In the genomic region with DNA sequence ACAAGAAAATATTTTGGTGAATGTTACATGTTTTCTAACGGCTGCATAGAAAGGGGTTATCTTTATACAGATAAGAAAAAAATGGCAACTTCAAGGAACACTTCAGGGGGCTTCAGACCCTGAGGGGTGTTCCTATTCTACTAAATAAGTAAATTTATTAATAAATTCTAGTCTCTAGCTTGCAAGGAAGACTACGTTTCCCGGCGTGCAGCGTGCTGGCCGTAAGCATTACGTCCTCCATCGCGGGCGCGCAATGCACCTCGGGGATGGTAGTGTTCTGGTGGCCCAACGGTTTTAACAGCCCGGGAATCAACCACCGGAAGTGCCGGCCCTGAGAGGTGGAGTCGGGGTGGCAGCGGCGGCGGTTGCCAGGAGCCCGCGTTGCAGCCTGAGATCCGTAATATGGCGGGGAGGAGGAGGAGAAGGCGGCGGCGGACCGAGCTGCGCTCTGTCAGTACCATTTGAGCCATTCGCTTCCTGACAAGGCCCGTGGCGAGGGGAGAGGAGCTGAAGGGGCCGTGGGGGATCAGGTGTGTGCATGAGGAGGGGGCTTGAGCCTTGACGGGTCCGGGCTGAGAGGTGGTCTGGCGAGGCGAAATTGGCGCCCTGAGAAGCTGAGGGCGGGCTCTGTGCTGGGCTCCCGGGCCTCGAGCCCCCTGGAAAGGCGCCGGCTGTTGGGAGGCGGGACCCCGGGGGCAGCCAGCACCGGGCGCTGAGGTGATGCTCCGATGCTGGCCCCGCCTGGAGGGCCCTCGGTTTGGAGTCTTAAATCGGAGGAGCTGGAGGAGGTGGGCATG, we compare ENCODE assay signal across 1 cellular context.
TF ChIP-seq lines count a peak whose summit lies in the region.

A gene with protein sequence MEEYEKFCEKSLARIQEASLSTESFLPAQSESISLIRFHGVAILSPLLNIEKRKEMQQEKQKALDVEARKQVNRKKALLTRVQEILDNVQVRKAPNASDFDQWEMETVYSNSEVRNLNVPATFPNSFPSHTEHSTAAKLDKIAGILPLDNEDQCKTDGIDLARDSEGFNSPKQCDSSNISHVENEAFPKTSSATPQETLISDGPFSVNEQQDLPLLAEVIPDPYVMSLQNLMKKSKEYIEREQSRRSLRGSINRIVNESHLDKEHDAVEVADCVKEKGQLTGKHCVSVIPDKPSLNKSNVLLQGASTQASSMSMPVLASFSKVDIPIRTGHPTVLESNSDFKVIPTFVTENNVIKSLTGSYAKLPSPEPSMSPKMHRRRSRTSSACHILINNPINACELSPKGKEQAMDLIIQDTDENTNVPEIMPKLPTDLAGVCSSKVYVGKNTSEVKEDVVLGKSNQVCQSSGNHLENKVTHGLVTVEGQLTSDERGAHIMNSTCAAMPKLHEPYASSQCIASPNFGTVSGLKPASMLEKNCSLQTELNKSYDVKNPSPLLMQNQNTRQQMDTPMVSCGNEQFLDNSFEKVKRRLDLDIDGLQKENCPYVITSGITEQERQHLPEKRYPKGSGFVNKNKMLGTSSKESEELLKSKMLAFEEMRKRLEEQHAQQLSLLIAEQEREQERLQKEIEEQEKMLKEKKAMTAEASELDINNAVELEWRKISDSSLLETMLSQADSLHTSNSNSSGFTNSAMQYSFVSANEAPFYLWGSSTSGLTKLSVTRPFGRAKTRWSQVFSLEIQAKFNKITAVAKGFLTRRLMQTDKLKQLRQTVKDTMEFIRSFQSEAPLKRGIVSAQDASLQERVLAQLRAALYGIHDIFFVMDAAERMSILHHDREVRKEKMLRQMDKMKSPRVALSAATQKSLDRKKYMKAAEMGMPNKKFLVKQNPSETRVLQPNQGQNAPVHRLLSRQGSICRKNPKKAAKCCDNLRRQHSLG (plus strand): TSS at position 384 of the 797 bp plus-strand sequence. CDS start 3,940 bp downstream, outside the sequence.

TF ChIP-seq in K562, 482 proteins besides CTCF, POLR2A, EP300 and RAD21 (continued from another document and continues in another):
- TF ChIP-seq, protein P1, sequence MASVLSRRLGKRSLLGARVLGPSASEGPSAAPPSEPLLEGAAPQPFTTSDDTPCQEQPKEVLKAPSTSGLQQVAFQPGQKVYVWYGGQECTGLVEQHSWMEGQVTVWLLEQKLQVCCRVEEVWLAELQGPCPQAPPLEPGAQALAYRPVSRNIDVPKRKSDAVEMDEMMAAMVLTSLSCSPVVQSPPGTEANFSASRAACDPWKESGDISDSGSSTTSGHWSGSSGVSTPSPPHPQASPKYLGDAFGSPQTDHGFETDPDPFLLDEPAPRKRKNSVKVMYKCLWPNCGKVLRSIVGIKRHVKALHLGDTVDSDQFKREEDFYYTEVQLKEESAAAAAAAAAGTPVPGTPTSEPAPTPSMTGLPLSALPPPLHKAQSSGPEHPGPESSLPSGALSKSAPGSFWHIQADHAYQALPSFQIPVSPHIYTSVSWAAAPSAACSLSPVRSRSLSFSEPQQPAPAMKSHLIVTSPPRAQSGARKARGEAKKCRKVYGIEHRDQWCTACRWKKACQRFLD (CRISPR knock-in tag; IDR thresholded peaks at IDR 0.05) = no peak; the same call in 1 of the 2 replicates
- TF ChIP-seq NR4A1 (CRISPR knock-in tag; IDR thresholded peaks at IDR 0.05) (no peak), NR4A1 (tag; IDR thresholded peaks at IDR 0.05) (no peak), ZNF184 (CRISPR knock-in tag; IDR thresholded peaks at IDR 0.05) (no peak), FOXM1 (IDR thresholded peaks at IDR 0.05; ENCODE audit: low read depth) (peak; percentile 82), FOXM1 (CRISPR knock-in tag; IDR thresholded peaks at IDR 0.05; ENCODE audit: low read depth) (no peak), HDAC3 (IDR thresholded peaks at IDR 0.05; ENCODE audit: borderline replicate concordance, partially characterized antibody) (no peak), DDX20 (tag; IDR thresholded peaks at IDR 0.05; ENCODE audit: low read depth) (no peak), MED1 (CRISPR knock-in tag; IDR thresholded peaks at IDR 0.05; ENCODE audit: borderline replicate concordance) (no peak), GATAD2A (IDR thresholded peaks at IDR 0.05) (no peak), NFXL1 (CRISPR knock-in tag; IDR thresholded peaks at IDR 0.05) (no peak), GTF2F1 (IDR thresholded peaks at IDR 0.05; ENCODE audit: low read depth, low read length) (no peak), RBFOX2 (IDR thresholded peaks at IDR 0.05; ENCODE audit: low read depth, low read length) (peak; percentile 92), YBX1 (IDR thresholded peaks at IDR 0.05) (no peak), KAT2B (IDR thresholded peaks at IDR 0.05; ENCODE audit: low read depth, low read length) (no peak), SMARCE1 (IDR thresholded peaks at IDR 0.05) (no peak), ZFPM2 (CRISPR knock-in tag; IDR thresholded peaks at IDR 0.05) (no peak), GATAD2B (IDR thresholded peaks at IDR 0.05; ENCODE audit: borderline replicate concordance) (no peak), CAMTA2 (CRISPR knock-in tag; conservative IDR thresholded peaks at IDR 0.05) (no peak), SRSF9 (IDR thresholded peaks at IDR 0.05; ENCODE audit: borderline replicate concordance, low read depth, low read length) (no peak), ZNF561 (CRISPR knock-in tag; conservative IDR thresholded peaks at IDR 0.05) (no peak), CHCHD3 (CRISPR knock-in tag; IDR thresholded peaks at IDR 0.05) (no peak), STAT5A (IDR thresholded peaks at IDR 0.05; ENCODE audit: borderline replicate concordance, low read length) (no peak), SREBF1 (IDR thresholded peaks at IDR 0.05; ENCODE audit: borderline replicate concordance, low read depth, low read length) (no peak), HIVEP1 (CRISPR knock-in tag; IDR thresholded peaks at IDR 0.05) (no peak), ZSCAN32 (CRISPR knock-in tag; IDR thresholded peaks at IDR 0.05) (no peak), ESRRB (CRISPR knock-in tag; IDR thresholded peaks at IDR 0.05; ENCODE audit: borderline replicate concordance) (no peak)
- TF ChIP-seq, protein P2, sequence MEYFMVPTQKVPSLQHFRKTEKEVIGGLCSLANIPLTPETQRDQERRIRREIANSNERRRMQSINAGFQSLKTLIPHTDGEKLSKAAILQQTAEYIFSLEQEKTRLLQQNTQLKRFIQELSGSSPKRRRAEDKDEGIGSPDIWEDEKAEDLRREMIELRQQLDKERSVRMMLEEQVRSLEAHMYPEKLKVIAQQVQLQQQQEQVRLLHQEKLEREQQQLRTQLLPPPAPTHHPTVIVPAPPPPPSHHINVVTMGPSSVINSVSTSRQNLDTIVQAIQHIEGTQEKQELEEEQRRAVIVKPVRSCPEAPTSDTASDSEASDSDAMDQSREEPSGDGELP (CRISPR knock-in tag; IDR thresholded peaks at IDR 0.05; ENCODE audit: borderline replicate concordance) = peak; percentile 59; the same call in 1 of the 2 replicates
- TF ChIP-seq, protein P3, sequence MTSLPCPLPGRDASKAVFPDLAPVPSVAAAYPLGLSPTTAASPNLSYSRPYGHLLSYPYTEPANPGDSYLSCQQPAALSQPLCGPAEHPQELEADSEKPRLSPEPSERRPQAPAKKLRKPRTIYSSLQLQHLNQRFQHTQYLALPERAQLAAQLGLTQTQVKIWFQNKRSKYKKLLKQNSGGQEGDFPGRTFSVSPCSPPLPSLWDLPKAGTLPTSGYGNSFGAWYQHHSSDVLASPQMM (CRISPR knock-in tag; IDR thresholded peaks at IDR 0.05) = no peak
- TF ChIP-seq, protein P4, sequence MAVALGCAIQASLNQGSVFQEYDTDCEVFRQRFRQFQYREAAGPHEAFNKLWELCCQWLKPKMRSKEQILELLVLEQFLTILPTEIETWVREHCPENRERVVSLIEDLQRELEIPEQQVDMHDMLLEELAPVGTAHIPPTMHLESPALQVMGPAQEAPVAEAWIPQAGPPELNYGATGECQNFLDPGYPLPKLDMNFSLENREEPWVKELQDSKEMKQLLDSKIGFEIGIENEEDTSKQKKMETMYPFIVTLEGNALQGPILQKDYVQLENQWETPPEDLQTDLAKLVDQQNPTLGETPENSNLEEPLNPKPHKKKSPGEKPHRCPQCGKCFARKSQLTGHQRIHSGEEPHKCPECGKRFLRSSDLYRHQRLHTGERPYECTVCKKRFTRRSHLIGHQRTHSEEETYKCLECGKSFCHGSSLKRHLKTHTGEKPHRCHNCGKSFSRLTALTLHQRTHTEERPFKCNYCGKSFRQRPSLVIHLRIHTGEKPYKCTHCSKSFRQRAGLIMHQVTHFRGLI (CRISPR knock-in tag; IDR thresholded peaks at IDR 0.05) = no peak
- TF ChIP-seq, protein P5, sequence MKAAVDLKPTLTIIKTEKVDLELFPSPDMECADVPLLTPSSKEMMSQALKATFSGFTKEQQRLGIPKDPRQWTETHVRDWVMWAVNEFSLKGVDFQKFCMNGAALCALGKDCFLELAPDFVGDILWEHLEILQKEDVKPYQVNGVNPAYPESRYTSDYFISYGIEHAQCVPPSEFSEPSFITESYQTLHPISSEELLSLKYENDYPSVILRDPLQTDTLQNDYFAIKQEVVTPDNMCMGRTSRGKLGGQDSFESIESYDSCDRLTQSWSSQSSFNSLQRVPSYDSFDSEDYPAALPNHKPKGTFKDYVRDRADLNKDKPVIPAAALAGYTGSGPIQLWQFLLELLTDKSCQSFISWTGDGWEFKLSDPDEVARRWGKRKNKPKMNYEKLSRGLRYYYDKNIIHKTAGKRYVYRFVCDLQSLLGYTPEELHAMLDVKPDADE (conservative IDR thresholded peaks at IDR 0.05; ENCODE audit: control insufficient read depth, low read depth, low read length) = peak; percentile 99
- TF ChIP-seq, protein P6, sequence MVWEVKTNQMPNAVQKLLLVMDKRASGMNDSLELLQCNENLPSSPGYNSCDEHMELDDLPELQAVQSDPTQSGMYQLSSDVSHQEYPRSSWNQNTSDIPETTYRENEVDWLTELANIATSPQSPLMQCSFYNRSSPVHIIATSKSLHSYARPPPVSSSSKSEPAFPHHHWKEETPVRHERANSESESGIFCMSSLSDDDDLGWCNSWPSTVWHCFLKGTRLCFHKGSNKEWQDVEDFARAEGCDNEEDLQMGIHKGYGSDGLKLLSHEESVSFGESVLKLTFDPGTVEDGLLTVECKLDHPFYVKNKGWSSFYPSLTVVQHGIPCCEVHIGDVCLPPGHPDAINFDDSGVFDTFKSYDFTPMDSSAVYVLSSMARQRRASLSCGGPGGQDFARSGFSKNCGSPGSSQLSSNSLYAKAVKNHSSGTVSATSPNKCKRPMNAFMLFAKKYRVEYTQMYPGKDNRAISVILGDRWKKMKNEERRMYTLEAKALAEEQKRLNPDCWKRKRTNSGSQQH (CRISPR knock-in tag; IDR thresholded peaks at IDR 0.05) = no peak
- TF ChIP-seq, protein P7, sequence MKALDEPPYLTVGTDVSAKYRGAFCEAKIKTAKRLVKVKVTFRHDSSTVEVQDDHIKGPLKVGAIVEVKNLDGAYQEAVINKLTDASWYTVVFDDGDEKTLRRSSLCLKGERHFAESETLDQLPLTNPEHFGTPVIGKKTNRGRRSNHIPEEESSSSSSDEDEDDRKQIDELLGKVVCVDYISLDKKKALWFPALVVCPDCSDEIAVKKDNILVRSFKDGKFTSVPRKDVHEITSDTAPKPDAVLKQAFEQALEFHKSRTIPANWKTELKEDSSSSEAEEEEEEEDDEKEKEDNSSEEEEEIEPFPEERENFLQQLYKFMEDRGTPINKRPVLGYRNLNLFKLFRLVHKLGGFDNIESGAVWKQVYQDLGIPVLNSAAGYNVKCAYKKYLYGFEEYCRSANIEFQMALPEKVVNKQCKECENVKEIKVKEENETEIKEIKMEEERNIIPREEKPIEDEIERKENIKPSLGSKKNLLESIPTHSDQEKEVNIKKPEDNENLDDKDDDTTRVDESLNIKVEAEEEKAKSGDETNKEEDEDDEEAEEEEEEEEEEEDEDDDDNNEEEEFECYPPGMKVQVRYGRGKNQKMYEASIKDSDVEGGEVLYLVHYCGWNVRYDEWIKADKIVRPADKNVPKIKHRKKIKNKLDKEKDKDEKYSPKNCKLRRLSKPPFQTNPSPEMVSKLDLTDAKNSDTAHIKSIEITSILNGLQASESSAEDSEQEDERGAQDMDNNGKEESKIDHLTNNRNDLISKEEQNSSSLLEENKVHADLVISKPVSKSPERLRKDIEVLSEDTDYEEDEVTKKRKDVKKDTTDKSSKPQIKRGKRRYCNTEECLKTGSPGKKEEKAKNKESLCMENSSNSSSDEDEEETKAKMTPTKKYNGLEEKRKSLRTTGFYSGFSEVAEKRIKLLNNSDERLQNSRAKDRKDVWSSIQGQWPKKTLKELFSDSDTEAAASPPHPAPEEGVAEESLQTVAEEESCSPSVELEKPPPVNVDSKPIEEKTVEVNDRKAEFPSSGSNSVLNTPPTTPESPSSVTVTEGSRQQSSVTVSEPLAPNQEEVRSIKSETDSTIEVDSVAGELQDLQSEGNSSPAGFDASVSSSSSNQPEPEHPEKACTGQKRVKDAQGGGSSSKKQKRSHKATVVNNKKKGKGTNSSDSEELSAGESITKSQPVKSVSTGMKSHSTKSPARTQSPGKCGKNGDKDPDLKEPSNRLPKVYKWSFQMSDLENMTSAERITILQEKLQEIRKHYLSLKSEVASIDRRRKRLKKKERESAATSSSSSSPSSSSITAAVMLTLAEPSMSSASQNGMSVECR (CRISPR knock-in tag; IDR thresholded peaks at IDR 0.05) = peak; percentile 36
- TF ChIP-seq, protein P8, sequence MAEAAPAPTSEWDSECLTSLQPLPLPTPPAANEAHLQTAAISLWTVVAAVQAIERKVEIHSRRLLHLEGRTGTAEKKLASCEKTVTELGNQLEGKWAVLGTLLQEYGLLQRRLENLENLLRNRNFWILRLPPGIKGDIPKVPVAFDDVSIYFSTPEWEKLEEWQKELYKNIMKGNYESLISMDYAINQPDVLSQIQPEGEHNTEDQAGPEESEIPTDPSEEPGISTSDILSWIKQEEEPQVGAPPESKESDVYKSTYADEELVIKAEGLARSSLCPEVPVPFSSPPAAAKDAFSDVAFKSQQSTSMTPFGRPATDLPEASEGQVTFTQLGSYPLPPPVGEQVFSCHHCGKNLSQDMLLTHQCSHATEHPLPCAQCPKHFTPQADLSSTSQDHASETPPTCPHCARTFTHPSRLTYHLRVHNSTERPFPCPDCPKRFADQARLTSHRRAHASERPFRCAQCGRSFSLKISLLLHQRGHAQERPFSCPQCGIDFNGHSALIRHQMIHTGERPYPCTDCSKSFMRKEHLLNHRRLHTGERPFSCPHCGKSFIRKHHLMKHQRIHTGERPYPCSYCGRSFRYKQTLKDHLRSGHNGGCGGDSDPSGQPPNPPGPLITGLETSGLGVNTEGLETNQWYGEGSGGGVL (CRISPR knock-in tag; IDR thresholded peaks at IDR 0.05) = no peak
- TF ChIP-seq, protein P9, sequence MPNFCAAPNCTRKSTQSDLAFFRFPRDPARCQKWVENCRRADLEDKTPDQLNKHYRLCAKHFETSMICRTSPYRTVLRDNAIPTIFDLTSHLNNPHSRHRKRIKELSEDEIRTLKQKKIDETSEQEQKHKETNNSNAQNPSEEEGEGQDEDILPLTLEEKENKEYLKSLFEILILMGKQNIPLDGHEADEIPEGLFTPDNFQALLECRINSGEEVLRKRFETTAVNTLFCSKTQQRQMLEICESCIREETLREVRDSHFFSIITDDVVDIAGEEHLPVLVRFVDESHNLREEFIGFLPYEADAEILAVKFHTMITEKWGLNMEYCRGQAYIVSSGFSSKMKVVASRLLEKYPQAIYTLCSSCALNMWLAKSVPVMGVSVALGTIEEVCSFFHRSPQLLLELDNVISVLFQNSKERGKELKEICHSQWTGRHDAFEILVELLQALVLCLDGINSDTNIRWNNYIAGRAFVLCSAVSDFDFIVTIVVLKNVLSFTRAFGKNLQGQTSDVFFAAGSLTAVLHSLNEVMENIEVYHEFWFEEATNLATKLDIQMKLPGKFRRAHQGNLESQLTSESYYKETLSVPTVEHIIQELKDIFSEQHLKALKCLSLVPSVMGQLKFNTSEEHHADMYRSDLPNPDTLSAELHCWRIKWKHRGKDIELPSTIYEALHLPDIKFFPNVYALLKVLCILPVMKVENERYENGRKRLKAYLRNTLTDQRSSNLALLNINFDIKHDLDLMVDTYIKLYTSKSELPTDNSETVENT (CRISPR knock-in tag; IDR thresholded peaks at IDR 0.05) = peak; percentile 88; the same call in 1 of the 2 replicates
